In genomic region chr17:75666959-75667790, GRCh38 we compare ENCODE assay signal across 1 cellular context.
TF ChIP-seq lines count a peak whose summit lies in the region.

TSS of gene RECQL5 (minus strand) at chr17:75667154. CDS start at chr17:75666557, 597 bp downstream.
TSS of gene SAP30BP (plus strand) at chr17:75667338. CDS start at chr17:75667373, 35 bp downstream.

TF ChIP-seq in K562, 482 proteins besides CTCF, POLR2A, EP300 and RAD21 (continued from another document and continues in another):
- no peak for TF ChIP-seq AFF4 (CRISPR knock-in tag; IDR thresholded peaks at IDR 0.05)
- TF ChIP-seq HDAC2 (IDR thresholded peaks at IDR 0.05): peak; percentile 83; the same call in 1 of the 2 replicates
- TF ChIP-seq CLOCK (CRISPR knock-in tag; IDR thresholded peaks at IDR 0.05; ENCODE audit: borderline replicate concordance): no peak
- no peak for TF ChIP-seq GTF3C2 (IDR thresholded peaks at IDR 0.05; ENCODE audit: borderline replicate concordance, extremely low read depth, insufficient read length)
- no peak for TF ChIP-seq CGGBP1 (CRISPR knock-in tag; IDR thresholded peaks at IDR 0.05)
- TF ChIP-seq TSHZ1 (CRISPR knock-in tag; IDR thresholded peaks at IDR 0.05): no peak
- no peak for TF ChIP-seq ESRRB (CRISPR knock-in tag; IDR thresholded peaks at IDR 0.05; ENCODE audit: borderline replicate concordance)
- peak; percentile 61 for TF ChIP-seq ASH1L (IDR thresholded peaks at IDR 0.05; ENCODE audit: borderline replicate concordance, low read depth, partially characterized antibody)
- no peak for TF ChIP-seq MXD1 (CRISPR knock-in tag; IDR thresholded peaks at IDR 0.05; ENCODE audit: borderline replicate concordance, poor library complexity, severe bottlenecking)
- TF ChIP-seq RBFOX2 (IDR thresholded peaks at IDR 0.05; ENCODE audit: low read depth, low read length): peak; percentile 93
- peak; percentile 85 for TF ChIP-seq NKRF (IDR thresholded peaks at IDR 0.05; ENCODE audit: borderline replicate concordance)
- peak; percentile 64 for TF ChIP-seq RB1 (IDR thresholded peaks at IDR 0.05; ENCODE audit: low read depth)
- TF ChIP-seq HMGXB4 (CRISPR knock-in tag; IDR thresholded peaks at IDR 0.05): no peak
- TF ChIP-seq ARID3A (IDR thresholded peaks at IDR 0.05; ENCODE audit: borderline replicate concordance, low read depth, low read length): no peak
- TF ChIP-seq SAFB2 (IDR thresholded peaks at IDR 0.05; ENCODE audit: borderline replicate concordance, low read depth, low read length, severe bottlenecking): no peak
- TF ChIP-seq GTF2E2 (tag; IDR thresholded peaks at IDR 0.05): 0 out of 2 replicates have a peak, but pooled peaks have one; percentile 32
- TF ChIP-seq ZNF395 (CRISPR knock-in tag; IDR thresholded peaks at IDR 0.05): no peak
- peak in 1 of 2 experiments; percentile 84; a peak in 2 of 4 replicates for TF ChIP-seq HDAC1 (IDR thresholded peaks at IDR 0.05)
- TF ChIP-seq ZFP36 (IDR thresholded peaks at IDR 0.05; ENCODE audit: low read depth, low read length, partially characterized antibody): no peak
- no peak for TF ChIP-seq ZNF324 (CRISPR knock-in tag; IDR thresholded peaks at IDR 0.05)
- peak; percentile 47 for TF ChIP-seq E2F1 (CRISPR knock-in tag; IDR thresholded peaks at IDR 0.05)
- no peak for TF ChIP-seq BDP1 (IDR thresholded peaks at IDR 0.05; ENCODE audit: insufficient read depth, insufficient read length)
- peak; percentile 35; the same call in 1 of the 2 replicates for TF ChIP-seq NR2C1 (IDR thresholded peaks at IDR 0.05)
- TF ChIP-seq NR2C1 (tag; IDR thresholded peaks at IDR 0.05): peak; percentile 53
- TF ChIP-seq ZNF639 (CRISPR knock-in tag; conservative IDR thresholded peaks at IDR 0.05 in 1 of 2, IDR thresholded peaks at IDR 0.05 in 1 of 2): no peak
- peak; percentile 75 for TF ChIP-seq POLR2H (tag; IDR thresholded peaks at IDR 0.05; ENCODE audit: low read depth)
- TF ChIP-seq OTX1 (CRISPR knock-in tag; IDR thresholded peaks at IDR 0.05): 0 out of 2 replicates have a peak, but pooled peaks have one; percentile 26
